Comparison of ENCODE assay signal across 1 cellular context in the genomic region with DNA sequence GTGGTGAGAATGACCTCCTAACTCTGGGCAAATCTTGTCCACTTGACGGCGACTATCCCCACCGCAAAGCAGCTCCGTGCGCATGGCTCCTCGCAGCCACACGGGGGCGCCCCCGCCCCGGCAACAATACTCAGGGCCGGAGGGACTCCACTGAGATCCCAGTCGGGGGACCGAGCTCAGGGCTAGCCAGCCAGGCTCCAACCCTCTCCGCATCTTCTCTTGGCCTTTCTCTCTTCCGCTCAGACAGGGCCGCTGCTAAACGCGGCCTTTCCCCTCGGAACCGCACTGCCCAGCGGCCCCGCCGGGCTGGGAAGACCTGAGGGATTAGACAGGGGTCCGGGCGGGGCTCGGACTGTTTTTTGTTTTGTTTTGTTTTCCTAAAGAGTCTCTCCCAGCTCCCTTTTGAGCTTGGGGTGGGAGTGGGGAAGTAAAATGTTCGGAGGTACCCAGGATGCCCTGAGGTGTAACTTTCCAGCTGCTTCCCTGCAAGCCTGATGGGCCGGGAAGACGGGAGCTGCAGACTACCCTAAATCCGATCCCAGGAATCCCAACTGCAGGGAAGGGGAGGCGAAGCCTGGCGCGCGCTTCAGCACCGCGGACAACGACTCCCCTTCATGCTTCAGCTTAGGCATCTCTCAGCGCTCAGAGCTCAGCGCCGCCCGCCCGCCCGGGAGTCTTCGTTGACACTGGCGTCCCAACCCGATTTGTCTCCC.
A peak's percentile ranks its signal among the peaks of the same experiment; 100 is the strongest.
TF ChIP-seq lines count a peak whose summit lies in the region.

No MANE protein-coding gene starts in this region.

TF ChIP-seq in WTC11, 78 proteins besides CTCF, POLR2A, EP300 and RAD21 (continued from another document and continues in another):
- TF ChIP-seq, protein P1, sequence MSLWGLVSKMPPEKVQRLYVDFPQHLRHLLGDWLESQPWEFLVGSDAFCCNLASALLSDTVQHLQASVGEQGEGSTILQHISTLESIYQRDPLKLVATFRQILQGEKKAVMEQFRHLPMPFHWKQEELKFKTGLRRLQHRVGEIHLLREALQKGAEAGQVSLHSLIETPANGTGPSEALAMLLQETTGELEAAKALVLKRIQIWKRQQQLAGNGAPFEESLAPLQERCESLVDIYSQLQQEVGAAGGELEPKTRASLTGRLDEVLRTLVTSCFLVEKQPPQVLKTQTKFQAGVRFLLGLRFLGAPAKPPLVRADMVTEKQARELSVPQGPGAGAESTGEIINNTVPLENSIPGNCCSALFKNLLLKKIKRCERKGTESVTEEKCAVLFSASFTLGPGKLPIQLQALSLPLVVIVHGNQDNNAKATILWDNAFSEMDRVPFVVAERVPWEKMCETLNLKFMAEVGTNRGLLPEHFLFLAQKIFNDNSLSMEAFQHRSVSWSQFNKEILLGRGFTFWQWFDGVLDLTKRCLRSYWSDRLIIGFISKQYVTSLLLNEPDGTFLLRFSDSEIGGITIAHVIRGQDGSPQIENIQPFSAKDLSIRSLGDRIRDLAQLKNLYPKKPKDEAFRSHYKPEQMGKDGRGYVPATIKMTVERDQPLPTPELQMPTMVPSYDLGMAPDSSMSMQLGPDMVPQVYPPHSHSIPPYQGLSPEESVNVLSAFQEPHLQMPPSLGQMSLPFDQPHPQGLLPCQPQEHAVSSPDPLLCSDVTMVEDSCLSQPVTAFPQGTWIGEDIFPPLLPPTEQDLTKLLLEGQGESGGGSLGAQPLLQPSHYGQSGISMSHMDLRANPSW (CRISPR knock-in tag; conservative IDR thresholded peaks at IDR 0.05; ENCODE audit: low read depth): no peak
- no peak for TF ChIP-seq NFYB (CRISPR knock-in tag; conservative IDR thresholded peaks at IDR 0.05; ENCODE audit: low read depth)
- no peak for TF ChIP-seq ZNF396 (CRISPR knock-in tag; IDR thresholded peaks at IDR 0.05; ENCODE audit: borderline replicate concordance)
- TF ChIP-seq NR1H2 (CRISPR knock-in tag; IDR thresholded peaks at IDR 0.05): no peak
- TF ChIP-seq NFATC4 (CRISPR knock-in tag; IDR thresholded peaks at IDR 0.05): no peak
- no peak for TF ChIP-seq FOXJ3 (CRISPR knock-in tag; IDR thresholded peaks at IDR 0.05; ENCODE audit: borderline replicate concordance)
- TF ChIP-seq, protein P2, sequence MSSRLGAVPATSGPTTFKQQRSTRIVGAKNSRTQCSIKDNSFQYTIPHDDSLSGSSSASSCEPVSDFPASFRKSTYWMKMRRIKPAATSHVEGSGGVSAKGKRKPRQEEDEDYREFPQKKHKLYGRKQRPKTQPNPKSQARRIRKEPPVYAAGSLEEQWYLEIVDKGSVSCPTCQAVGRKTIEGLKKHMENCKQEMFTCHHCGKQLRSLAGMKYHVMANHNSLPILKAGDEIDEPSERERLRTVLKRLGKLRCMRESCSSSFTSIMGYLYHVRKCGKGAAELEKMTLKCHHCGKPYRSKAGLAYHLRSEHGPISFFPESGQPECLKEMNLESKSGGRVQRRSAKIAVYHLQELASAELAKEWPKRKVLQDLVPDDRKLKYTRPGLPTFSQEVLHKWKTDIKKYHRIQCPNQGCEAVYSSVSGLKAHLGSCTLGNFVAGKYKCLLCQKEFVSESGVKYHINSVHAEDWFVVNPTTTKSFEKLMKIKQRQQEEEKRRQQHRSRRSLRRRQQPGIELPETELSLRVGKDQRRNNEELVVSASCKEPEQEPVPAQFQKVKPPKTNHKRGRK (CRISPR knock-in tag; IDR thresholded peaks at IDR 0.05; ENCODE audit: borderline replicate concordance): no peak
- TF ChIP-seq, protein P3, sequence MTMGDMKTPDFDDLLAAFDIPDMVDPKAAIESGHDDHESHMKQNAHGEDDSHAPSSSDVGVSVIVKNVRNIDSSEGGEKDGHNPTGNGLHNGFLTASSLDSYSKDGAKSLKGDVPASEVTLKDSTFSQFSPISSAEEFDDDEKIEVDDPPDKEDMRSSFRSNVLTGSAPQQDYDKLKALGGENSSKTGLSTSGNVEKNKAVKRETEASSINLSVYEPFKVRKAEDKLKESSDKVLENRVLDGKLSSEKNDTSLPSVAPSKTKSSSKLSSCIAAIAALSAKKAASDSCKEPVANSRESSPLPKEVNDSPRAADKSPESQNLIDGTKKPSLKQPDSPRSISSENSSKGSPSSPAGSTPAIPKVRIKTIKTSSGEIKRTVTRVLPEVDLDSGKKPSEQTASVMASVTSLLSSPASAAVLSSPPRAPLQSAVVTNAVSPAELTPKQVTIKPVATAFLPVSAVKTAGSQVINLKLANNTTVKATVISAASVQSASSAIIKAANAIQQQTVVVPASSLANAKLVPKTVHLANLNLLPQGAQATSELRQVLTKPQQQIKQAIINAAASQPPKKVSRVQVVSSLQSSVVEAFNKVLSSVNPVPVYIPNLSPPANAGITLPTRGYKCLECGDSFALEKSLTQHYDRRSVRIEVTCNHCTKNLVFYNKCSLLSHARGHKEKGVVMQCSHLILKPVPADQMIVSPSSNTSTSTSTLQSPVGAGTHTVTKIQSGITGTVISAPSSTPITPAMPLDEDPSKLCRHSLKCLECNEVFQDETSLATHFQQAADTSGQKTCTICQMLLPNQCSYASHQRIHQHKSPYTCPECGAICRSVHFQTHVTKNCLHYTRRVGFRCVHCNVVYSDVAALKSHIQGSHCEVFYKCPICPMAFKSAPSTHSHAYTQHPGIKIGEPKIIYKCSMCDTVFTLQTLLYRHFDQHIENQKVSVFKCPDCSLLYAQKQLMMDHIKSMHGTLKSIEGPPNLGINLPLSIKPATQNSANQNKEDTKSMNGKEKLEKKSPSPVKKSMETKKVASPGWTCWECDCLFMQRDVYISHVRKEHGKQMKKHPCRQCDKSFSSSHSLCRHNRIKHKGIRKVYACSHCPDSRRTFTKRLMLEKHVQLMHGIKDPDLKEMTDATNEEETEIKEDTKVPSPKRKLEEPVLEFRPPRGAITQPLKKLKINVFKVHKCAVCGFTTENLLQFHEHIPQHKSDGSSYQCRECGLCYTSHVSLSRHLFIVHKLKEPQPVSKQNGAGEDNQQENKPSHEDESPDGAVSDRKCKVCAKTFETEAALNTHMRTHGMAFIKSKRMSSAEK (CRISPR knock-in tag; IDR thresholded peaks at IDR 0.05; ENCODE audit: borderline replicate concordance): no peak
- TF ChIP-seq, protein P4, sequence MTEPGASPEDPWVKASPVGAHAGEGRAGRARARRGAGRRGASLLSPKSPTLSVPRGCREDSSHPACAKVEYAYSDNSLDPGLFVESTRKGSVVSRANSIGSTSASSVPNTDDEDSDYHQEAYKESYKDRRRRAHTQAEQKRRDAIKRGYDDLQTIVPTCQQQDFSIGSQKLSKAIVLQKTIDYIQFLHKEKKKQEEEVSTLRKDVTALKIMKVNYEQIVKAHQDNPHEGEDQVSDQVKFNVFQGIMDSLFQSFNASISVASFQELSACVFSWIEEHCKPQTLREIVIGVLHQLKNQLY (CRISPR knock-in tag; IDR thresholded peaks at IDR 0.05): no peak
- no peak for TF ChIP-seq ATF1 (CRISPR knock-in tag; IDR thresholded peaks at IDR 0.05)
- TF ChIP-seq RORB (CRISPR knock-in tag; IDR thresholded peaks at IDR 0.05): no peak
- no peak for TF ChIP-seq SOX15 (CRISPR knock-in tag; IDR thresholded peaks at IDR 0.05)
- TF ChIP-seq NFE2L1 (CRISPR knock-in tag; IDR thresholded peaks at IDR 0.05): peak; percentile 31; the same call in 1 of the 2 replicates
- TF ChIP-seq, protein P5, sequence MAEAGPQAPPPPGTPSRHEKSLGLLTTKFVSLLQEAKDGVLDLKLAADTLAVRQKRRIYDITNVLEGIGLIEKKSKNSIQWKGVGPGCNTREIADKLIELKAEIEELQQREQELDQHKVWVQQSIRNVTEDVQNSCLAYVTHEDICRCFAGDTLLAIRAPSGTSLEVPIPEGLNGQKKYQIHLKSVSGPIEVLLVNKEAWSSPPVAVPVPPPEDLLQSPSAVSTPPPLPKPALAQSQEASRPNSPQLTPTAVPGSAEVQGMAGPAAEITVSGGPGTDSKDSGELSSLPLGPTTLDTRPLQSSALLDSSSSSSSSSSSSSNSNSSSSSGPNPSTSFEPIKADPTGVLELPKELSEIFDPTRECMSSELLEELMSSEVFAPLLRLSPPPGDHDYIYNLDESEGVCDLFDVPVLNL (CRISPR knock-in tag; IDR thresholded peaks at IDR 0.05; ENCODE audit: borderline replicate concordance, low read depth): 0 out of 2 replicates have a peak, but pooled peaks have one; percentile 64
- TF ChIP-seq, protein P6, sequence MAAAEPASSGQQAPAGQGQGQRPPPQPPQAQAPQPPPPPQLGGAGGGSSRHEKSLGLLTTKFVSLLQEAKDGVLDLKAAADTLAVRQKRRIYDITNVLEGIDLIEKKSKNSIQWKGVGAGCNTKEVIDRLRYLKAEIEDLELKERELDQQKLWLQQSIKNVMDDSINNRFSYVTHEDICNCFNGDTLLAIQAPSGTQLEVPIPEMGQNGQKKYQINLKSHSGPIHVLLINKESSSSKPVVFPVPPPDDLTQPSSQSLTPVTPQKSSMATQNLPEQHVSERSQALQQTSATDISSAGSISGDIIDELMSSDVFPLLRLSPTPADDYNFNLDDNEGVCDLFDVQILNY (CRISPR knock-in tag; IDR thresholded peaks at IDR 0.05): no peak
- TF ChIP-seq, protein P7, sequence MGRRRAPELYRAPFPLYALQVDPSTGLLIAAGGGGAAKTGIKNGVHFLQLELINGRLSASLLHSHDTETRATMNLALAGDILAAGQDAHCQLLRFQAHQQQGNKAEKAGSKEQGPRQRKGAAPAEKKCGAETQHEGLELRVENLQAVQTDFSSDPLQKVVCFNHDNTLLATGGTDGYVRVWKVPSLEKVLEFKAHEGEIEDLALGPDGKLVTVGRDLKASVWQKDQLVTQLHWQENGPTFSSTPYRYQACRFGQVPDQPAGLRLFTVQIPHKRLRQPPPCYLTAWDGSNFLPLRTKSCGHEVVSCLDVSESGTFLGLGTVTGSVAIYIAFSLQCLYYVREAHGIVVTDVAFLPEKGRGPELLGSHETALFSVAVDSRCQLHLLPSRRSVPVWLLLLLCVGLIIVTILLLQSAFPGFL (CRISPR knock-in tag; IDR thresholded peaks at IDR 0.05; ENCODE audit: borderline replicate concordance): 0 out of 2 replicates have a peak, but pooled peaks have one; percentile 46
- TF ChIP-seq, protein P8, sequence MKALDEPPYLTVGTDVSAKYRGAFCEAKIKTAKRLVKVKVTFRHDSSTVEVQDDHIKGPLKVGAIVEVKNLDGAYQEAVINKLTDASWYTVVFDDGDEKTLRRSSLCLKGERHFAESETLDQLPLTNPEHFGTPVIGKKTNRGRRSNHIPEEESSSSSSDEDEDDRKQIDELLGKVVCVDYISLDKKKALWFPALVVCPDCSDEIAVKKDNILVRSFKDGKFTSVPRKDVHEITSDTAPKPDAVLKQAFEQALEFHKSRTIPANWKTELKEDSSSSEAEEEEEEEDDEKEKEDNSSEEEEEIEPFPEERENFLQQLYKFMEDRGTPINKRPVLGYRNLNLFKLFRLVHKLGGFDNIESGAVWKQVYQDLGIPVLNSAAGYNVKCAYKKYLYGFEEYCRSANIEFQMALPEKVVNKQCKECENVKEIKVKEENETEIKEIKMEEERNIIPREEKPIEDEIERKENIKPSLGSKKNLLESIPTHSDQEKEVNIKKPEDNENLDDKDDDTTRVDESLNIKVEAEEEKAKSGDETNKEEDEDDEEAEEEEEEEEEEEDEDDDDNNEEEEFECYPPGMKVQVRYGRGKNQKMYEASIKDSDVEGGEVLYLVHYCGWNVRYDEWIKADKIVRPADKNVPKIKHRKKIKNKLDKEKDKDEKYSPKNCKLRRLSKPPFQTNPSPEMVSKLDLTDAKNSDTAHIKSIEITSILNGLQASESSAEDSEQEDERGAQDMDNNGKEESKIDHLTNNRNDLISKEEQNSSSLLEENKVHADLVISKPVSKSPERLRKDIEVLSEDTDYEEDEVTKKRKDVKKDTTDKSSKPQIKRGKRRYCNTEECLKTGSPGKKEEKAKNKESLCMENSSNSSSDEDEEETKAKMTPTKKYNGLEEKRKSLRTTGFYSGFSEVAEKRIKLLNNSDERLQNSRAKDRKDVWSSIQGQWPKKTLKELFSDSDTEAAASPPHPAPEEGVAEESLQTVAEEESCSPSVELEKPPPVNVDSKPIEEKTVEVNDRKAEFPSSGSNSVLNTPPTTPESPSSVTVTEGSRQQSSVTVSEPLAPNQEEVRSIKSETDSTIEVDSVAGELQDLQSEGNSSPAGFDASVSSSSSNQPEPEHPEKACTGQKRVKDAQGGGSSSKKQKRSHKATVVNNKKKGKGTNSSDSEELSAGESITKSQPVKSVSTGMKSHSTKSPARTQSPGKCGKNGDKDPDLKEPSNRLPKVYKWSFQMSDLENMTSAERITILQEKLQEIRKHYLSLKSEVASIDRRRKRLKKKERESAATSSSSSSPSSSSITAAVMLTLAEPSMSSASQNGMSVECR (CRISPR knock-in tag; IDR thresholded peaks at IDR 0.05; ENCODE audit: borderline replicate concordance): peak; percentile 90; the same call in 1 of the 2 replicates
- TF ChIP-seq CBFB (CRISPR knock-in tag; IDR thresholded peaks at IDR 0.05; ENCODE audit: low read depth): no peak
- no peak for TF ChIP-seq GRHL2 (CRISPR knock-in tag; IDR thresholded peaks at IDR 0.05; ENCODE audit: insufficient replicate concordance, severe bottlenecking)
- peak; percentile 79; the same call in 1 of the 2 replicates for TF ChIP-seq FOXK1 (CRISPR knock-in tag; IDR thresholded peaks at IDR 0.05)
- no peak for TF ChIP-seq ZNF232 (CRISPR knock-in tag; IDR thresholded peaks at IDR 0.05)
- TF ChIP-seq, protein P9, sequence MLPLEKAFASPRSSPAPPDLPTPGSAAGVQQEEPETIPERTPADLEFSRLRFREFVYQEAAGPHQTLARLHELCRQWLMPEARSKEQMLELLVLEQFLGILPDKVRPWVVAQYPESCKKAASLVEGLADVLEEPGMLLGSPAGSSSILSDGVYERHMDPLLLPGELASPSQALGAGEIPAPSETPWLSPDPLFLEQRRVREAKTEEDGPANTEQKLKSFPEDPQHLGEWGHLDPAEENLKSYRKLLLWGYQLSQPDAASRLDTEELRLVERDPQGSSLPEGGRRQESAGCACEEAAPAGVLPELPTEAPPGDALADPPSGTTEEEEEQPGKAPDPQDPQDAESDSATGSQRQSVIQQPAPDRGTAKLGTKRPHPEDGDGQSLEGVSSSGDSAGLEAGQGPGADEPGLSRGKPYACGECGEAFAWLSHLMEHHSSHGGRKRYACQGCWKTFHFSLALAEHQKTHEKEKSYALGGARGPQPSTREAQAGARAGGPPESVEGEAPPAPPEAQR (CRISPR knock-in tag; IDR thresholded peaks at IDR 0.05): no peak
- TF ChIP-seq, protein P10, sequence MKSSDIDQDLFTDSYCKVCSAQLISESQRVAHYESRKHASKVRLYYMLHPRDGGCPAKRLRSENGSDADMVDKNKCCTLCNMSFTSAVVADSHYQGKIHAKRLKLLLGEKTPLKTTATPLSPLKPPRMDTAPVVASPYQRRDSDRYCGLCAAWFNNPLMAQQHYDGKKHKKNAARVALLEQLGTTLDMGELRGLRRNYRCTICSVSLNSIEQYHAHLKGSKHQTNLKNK (CRISPR knock-in tag; IDR thresholded peaks at IDR 0.05): no peak
- TF ChIP-seq TEAD4 (CRISPR knock-in tag; IDR thresholded peaks at IDR 0.05): peak; percentile 91
- 0 out of 2 replicates have a peak, but pooled peaks have one; percentile 66 for TF ChIP-seq ZNF219 (CRISPR knock-in tag; IDR thresholded peaks at IDR 0.05; ENCODE audit: borderline replicate concordance)
- TF ChIP-seq, protein P11, sequence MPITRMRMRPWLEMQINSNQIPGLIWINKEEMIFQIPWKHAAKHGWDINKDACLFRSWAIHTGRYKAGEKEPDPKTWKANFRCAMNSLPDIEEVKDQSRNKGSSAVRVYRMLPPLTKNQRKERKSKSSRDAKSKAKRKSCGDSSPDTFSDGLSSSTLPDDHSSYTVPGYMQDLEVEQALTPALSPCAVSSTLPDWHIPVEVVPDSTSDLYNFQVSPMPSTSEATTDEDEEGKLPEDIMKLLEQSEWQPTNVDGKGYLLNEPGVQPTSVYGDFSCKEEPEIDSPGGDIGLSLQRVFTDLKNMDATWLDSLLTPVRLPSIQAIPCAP (CRISPR knock-in tag; IDR thresholded peaks at IDR 0.05): no peak
- TF ChIP-seq RELA (CRISPR knock-in tag; IDR thresholded peaks at IDR 0.05; ENCODE audit: borderline replicate concordance): peak; percentile 82
